8 cellular contexts compared by ENCODE assay signal in genomic region chr3:13346481-13347389, GRCh38.
DNase-seq lines count a peak whose midpoint lies in the region; ATAC-seq and TF ChIP-seq lines count a peak whose summit lies in the region.

No MANE protein-coding gene starts in this region.

- peaks cover 40% of the 10 kb centered on the region for H3K4me1 Mint-ChIP-seq in T-helper 2 cell treated with Interferon-gamma antibody and Interleukin-4, amounts not matched to agents 5 μg/mL and 100 μg/mL, for 36 hours (ENCODE audit: low read depth)
- peaks cover 52% of the 10 kb centered on the region for H3K4me1 Mint-ChIP-seq in neural progenitor cell

- H3K27me3 ChIP-seq in DOHH2 (ENCODE audit: control insufficient read depth, low read length) (no peaks in the 10 kb centered on the region), neural progenitor cell (no peaks in the 10 kb centered on the region)

- H3K4me3 ChIP-seq in DOHH2 (ENCODE audit: low read length) (no peak overlapping the region), neural progenitor cell (peak overlapping the region; percentile 8)

- H3K27me3 Mint-ChIP-seq in T-helper 2 cell treated with Interferon-gamma antibody and Interleukin-4, amounts not matched to agents 5 μg/mL and 100 μg/mL, for 36 hours (ENCODE audit: low read depth): no peaks in the 10 kb centered on the region
- peaks cover 3% of the 10 kb centered on the region for H3K27me3 Mint-ChIP-seq in neural progenitor cell (ENCODE audit: insufficient read depth, low read depth)

- H4K20me1 ChIP-seq in DOHH2 (ENCODE audit: control insufficient read depth, insufficient read depth, low read depth, low read length) (no peaks in the 10 kb centered on the region), neural progenitor cell (ENCODE audit: low read depth) (peaks cover 12% of the 10 kb centered on the region)

- peaks cover 94% of the 10 kb centered on the region for H3K36me3 ChIP-seq in DOHH2 (ENCODE audit: control insufficient read depth, low read length)
- peaks cover 6% of the 10 kb centered on the region for H3K36me3 ChIP-seq in neural progenitor cell

- H3K9me2 ChIP-seq in DOHH2 (replicated peaks; ENCODE audit: control insufficient read depth, low read length): no peaks in the 10 kb centered on the region

- H3K27ac Mint-ChIP-seq in T-helper 2 cell treated with Interferon-gamma antibody and Interleukin-4, amounts not matched to agents 5 μg/mL and 100 μg/mL, for 36 hours: peak overlapping the region; percentile 85
- H3K27ac Mint-ChIP-seq in neural progenitor cell: peak overlapping the region; percentile 26

- no peak for ATAC-seq in GM21529 (IDR thresholded peaks at IDR 0.05; ENCODE audit: unreplicated experiment)

- H2AFZ ChIP-seq in neural progenitor cell (replicated peaks): no peak overlapping the region

- TF ChIP-seq CTCF in DOHH2 (IDR thresholded peaks at IDR 0.05; ENCODE audit: low read depth, low read length, poor library complexity, severe bottlenecking) (peak; percentile 22), neural progenitor cell (IDR thresholded peaks at IDR 0.05) (peak; percentile 26)

- peak; percentile 75 for DNase-seq in T-helper 2 cell treated with Interferon-gamma antibody and Interleukin-4, amounts not matched to agents 5 μg/mL and 100 μg/mL, for 36 hours (ENCODE audit: low spot score)
- DNase-seq in neural progenitor cell (ENCODE audit: low spot score) (peak; percentile 73), GOT3 (lab: John Stamatoyannopoulos, UW) (no peak), GM03348 (ENCODE audit: low spot score) (no peak)

- no peaks in the 10 kb centered on the region for H3K9me3 Mint-ChIP-seq in T-helper 2 cell treated with Interferon-gamma antibody and Interleukin-4, amounts not matched to agents 5 μg/mL and 100 μg/mL, for 36 hours
- H3K9me3 Mint-ChIP-seq in neural progenitor cell: peaks cover 7% of the 10 kb centered on the region

- no peaks in the 10 kb centered on the region for H3K79me2 ChIP-seq in DOHH2 (ENCODE audit: control insufficient read depth, low read length)
- H3K79me2 ChIP-seq in neural progenitor cell (ENCODE audit: low read depth): no peaks in the 10 kb centered on the region

- peaks cover 59% of the 10 kb centered on the region for H3K4me1 ChIP-seq in DOHH2 (ENCODE audit: control insufficient read depth, low read length)
- H3K4me1 ChIP-seq in neural progenitor cell: peaks cover 65% of the 10 kb centered on the region

- H3F3A ChIP-seq in DOHH2 (ENCODE audit: control insufficient read depth, insufficient read depth) (no peaks in the 10 kb centered on the region), neural progenitor cell (ENCODE audit: low read depth) (peaks cover 50% of the 10 kb centered on the region)

- H3K27ac ChIP-seq in DOHH2 (ENCODE audit: low read depth, low read length) (no peak overlapping the region), angular gyrus (ENCODE audit: low read depth, low read length) (peak overlapping the region; percentile 82), neural progenitor cell (peak overlapping the region; percentile 89), temporal lobe (ENCODE audit: low read depth, low read length) (peak overlapping the region; percentile 79)

- no peaks in the 10 kb centered on the region for H3K9me3 ChIP-seq in DOHH2 (ENCODE audit: control insufficient read depth, insufficient read depth, low read length)
- H3K9me3 ChIP-seq in neural progenitor cell (ENCODE audit: low read depth): no peaks in the 10 kb centered on the region

- H3K4me2 ChIP-seq in DOHH2 (ENCODE audit: low read length) (0 out of 2 replicates have a peak overlapping the region, but pooled peaks have one; percentile 12), neural progenitor cell (peak overlapping the region; percentile 42)

- H3K9ac ChIP-seq in neural progenitor cell: no peak overlapping the region

- H3K4me3 Mint-ChIP-seq in T-helper 2 cell treated with Interferon-gamma antibody and Interleukin-4, amounts not matched to agents 5 μg/mL and 100 μg/mL, for 36 hours: peak overlapping the region; percentile 24
- peak overlapping the region; percentile 13 for H3K4me3 Mint-ChIP-seq in neural progenitor cell

- H3K36me3 Mint-ChIP-seq in T-helper 2 cell treated with Interferon-gamma antibody and Interleukin-4, amounts not matched to agents 5 μg/mL and 100 μg/mL, for 36 hours (ENCODE audit: low read depth): peaks cover 76% of the 10 kb centered on the region
- peaks cover 33% of the 10 kb centered on the region for H3K36me3 Mint-ChIP-seq in neural progenitor cell

Comparison
In these comparisons a context has a peak if more than half of its experiments do, and no peak if none do; other contexts are left out.
1. DNase-seq: peak in T-helper 2 cell treated with Interferon-gamma antibody and Interleukin-4, amounts not matched to agents 5 μg/mL and 100 μg/mL, for 36 hours (single experiment) and neural progenitor cell (single experiment); none in GOT3 (single experiment) and GM03348 (single experiment).